1 cellular context compared by ENCODE assay signal in genomic region chr5:37247496-37247895, GRCh38.
TF ChIP-seq lines count a peak whose summit lies in the region.

No MANE protein-coding gene starts in this region.

TF ChIP-seq in HEK293, 187 proteins besides CTCF, POLR2A, EP300 and RAD21 (continued from another document):
- TF ChIP-seq PRDM6 (tag by site-specific recombination; IDR thresholded peaks at IDR 0.05), result 0 out of 2 replicates have a peak, but pooled peaks have one; percentile 6
- no peak for TF ChIP-seq ZNF623 (tag by site-specific recombination; IDR thresholded peaks at IDR 0.05)
- TF ChIP-seq SCRT1 (tag by site-specific recombination; IDR thresholded peaks at IDR 0.05; ENCODE audit: borderline replicate concordance), result peak; percentile 50; the same call in 1 of the 2 replicates
